In genomic region chr10:37732685-37733084, GRCh38 we compare ENCODE assay signal across 21 cellular contexts.
"Had no signal": no experiment of that assay in that cellular context is flagged by ENCODE, and none has a peak within 500 bp of the region (broad histone marks: within the 10 kb centered on the region; RNA-seq: fewer than 3 reads in every experiment).

No MANE protein-coding gene starts in this region.

- H3K27me3 Mint-ChIP-seq: activated CD4-positive, alpha-beta T cell treated with anti-CD3 and anti-CD28 coated beads, Interleukin-2, amount 10 ng/mL, durations not matched to agents 24 days and 14 days; activated naive CD4-positive, alpha-beta T cell treated with anti-CD3 and anti-CD28 coated beads, Interleukin-2, amount 10 ng/mL, durations not matched to agents 7 days and 5 days; activated naive CD8-positive, alpha-beta T cell treated with anti-CD3 and anti-CD28 coated beads, Interleukin-2, amount 50 U/mL, for 24 hours; central memory CD8-positive, alpha-beta T cell; naive B cell had no signal

- ATAC-seq: activated CD8-positive, alpha-beta T cell treated with anti-CD3 and anti-CD28 coated beads for 36 hours; activated naive CD8-positive, alpha-beta T cell treated with anti-CD3 and anti-CD28 coated beads, Interleukin-2, amount 50 U/mL, for 24 hours; activated T-cell treated with anti-CD3 and anti-CD28 coated beads, Interleukin-2, amount 50 U/mL, for 4 hours; mucosa of descending colon had no signal

- H3K36me3 Mint-ChIP-seq: activated naive CD4-positive, alpha-beta T cell treated with anti-CD3 and anti-CD28 coated beads, Interleukin-2, amount 10 ng/mL, durations not matched to agents 7 days and 5 days; naive B cell had no signal

- H3K27ac Mint-ChIP-seq: activated CD4-positive, alpha-beta T cell treated with anti-CD3 and anti-CD28 coated beads, Interleukin-2, amount 10 ng/mL, durations not matched to agents 24 days and 14 days; activated CD8-positive, alpha-beta T cell treated with anti-CD3 and anti-CD28 coated beads for 36 hours; activated naive CD4-positive, alpha-beta T cell treated with anti-CD3 and anti-CD28 coated beads, Interleukin-2, amount 10 ng/mL, durations not matched to agents 7 days and 5 days; activated naive CD8-positive, alpha-beta T cell treated with anti-CD3 and anti-CD28 coated beads, Interleukin-2, amount 50 U/mL, for 24 hours; immature natural killer cell; naive B cell had no signal

- H3K27ac ChIP-seq: coronary artery had no signal

- H3K4me3 ChIP-seq: coronary artery, mucosa of descending colon had no signal

- H3K9me3 Mint-ChIP-seq: central memory CD8-positive, alpha-beta T cell had no signal

- H3K4me3 Mint-ChIP-seq: activated CD4-positive, alpha-beta T cell treated with anti-CD3 and anti-CD28 coated beads, Interleukin-2, amount 10 ng/mL, durations not matched to agents 24 days and 14 days; activated CD8-positive, alpha-beta T cell treated with anti-CD3 and anti-CD28 coated beads for 36 hours; activated naive CD4-positive, alpha-beta T cell treated with anti-CD3 and anti-CD28 coated beads, Interleukin-2, amount 10 ng/mL, durations not matched to agents 7 days and 5 days; activated naive CD8-positive, alpha-beta T cell treated with anti-CD3 and anti-CD28 coated beads, Interleukin-2, amount 50 U/mL, for 24 hours; activated T-cell treated with anti-CD3 and anti-CD28 coated beads, Interleukin-2, amount 50 U/mL, for 4 hours; central memory CD8-positive, alpha-beta T cell; immature natural killer cell; naive B cell; neural crest cell had no signal

- DNase-seq: activated CD4-positive, alpha-beta T cell treated with anti-CD3 and anti-CD28 coated beads, Interleukin-2, amount 10 ng/mL, durations not matched to agents 24 days and 14 days; activated CD4-positive, CD25-positive, alpha-beta regulatory T cell; activated CD8-positive, alpha-beta T cell treated with anti-CD3 and anti-CD28 coated beads for 36 hours; activated naive CD4-positive, alpha-beta T cell treated with anti-CD3 and anti-CD28 coated beads, Interleukin-2, amount 10 ng/mL, durations not matched to agents 7 days and 5 days; activated naive CD8-positive, alpha-beta T cell treated with anti-CD3 and anti-CD28 coated beads, Interleukin-2, amount 50 U/mL, for 24 hours; activated T-cell treated with anti-CD3 and anti-CD28 coated beads, Interleukin-2, amount 50 U/mL, for 4 hours; aorta; erythroblast; immature natural killer cell; mesenchymal stem cell; mucosa of descending colon; naive B cell; retina; stimulated activated CD4-positive, alpha-beta T cell treated with anti-CD3 and anti-CD28 coated beads, Interleukin-12 subunit alpha, Interleukin-12 subunit beta, amount 100 ng/mL, for 4 hours; stimulated activated CD4-positive, alpha-beta T cell treated with anti-CD3 and anti-CD28 coated beads, Interleukin-1b, Interleukin-23, amount 100 ng/mL, for 48 hours; stimulated activated CD8-positive, alpha-beta memory T cell treated with anti-CD3 and anti-CD28 coated beads, Interleukin-4, amount 100 ng/mL, for 48 hours; stimulated activated naive CD4-positive, alpha-beta T cell; T-helper 9 cell had no signal

- H3K4me1 Mint-ChIP-seq: activated CD4-positive, alpha-beta T cell treated with anti-CD3 and anti-CD28 coated beads, Interleukin-2, amount 10 ng/mL, durations not matched to agents 24 days and 14 days; activated naive CD4-positive, alpha-beta T cell treated with anti-CD3 and anti-CD28 coated beads, Interleukin-2, amount 10 ng/mL, durations not matched to agents 7 days and 5 days; activated naive CD8-positive, alpha-beta T cell treated with anti-CD3 and anti-CD28 coated beads, Interleukin-2, amount 50 U/mL, for 24 hours; central memory CD8-positive, alpha-beta T cell; immature natural killer cell; naive B cell; neural crest cell had no signal
